1 cellular context compared by ENCODE assay signal in genomic region chr10:63738410-63738809, GRCh38.
TF ChIP-seq lines count a peak whose summit lies in the region.

No MANE protein-coding gene starts in this region.

TF ChIP-seq in HepG2, 621 proteins besides CTCF, POLR2A, EP300 and RAD21 (continued from another document and continues in another):
- TF ChIP-seq REST (IDR thresholded peaks at IDR 0.05; ENCODE audit: borderline replicate concordance in 1 of 2, low read depth in 1 of 2, low read length in 2 of 2) (peak in 1 of 2 experiments; percentile 77; a peak in 1 of 4 replicates), HOXA3 (CRISPR knock-in tag; IDR thresholded peaks at IDR 0.05) (peak; percentile 80; the same call in 1 of the 2 replicates), TCF12 (IDR thresholded peaks at IDR 0.05) (no peak), TCF12 (CRISPR knock-in tag; IDR thresholded peaks at IDR 0.05) (0 out of 2 replicates have a peak, but pooled peaks have one; percentile 43), CCDC6 (CRISPR knock-in tag; IDR thresholded peaks at IDR 0.05) (no peak), TARDBP (CRISPR knock-in tag; IDR thresholded peaks at IDR 0.05) (peak; percentile 51; the same call in 1 of the 2 replicates), PRPF4 (IDR thresholded peaks at IDR 0.05; ENCODE audit: low read depth, low read length, poor library complexity, severe bottlenecking) (no peak), EHMT2 (IDR thresholded peaks at IDR 0.05; ENCODE audit: borderline replicate concordance, low read depth, low read length) (peak; percentile 41; the same call in 1 of the 2 replicates), RARA (CRISPR knock-in tag; IDR thresholded peaks at IDR 0.05) (peak; percentile 97), KDM5A (IDR thresholded peaks at IDR 0.05; ENCODE audit: borderline replicate concordance, low read length) (no peak), AGO2 (optimal IDR thresholded peaks at IDR 0.05; ENCODE audit: low read depth, low read length) (no peak), PHF8 (CRISPR knock-in tag; IDR thresholded peaks at IDR 0.05) (peak; percentile 44; the same call in 1 of the 2 replicates), ZNF331 (CRISPR knock-in tag; IDR thresholded peaks at IDR 0.05) (peak; percentile 91), NFKB2 (CRISPR knock-in tag; IDR thresholded peaks at IDR 0.05; ENCODE audit: borderline replicate concordance) (no peak), MLX (CRISPR knock-in tag; IDR thresholded peaks at IDR 0.05) (peak; percentile 53; the same call in 1 of the 2 replicates), ZMYM4 (CRISPR knock-in tag; IDR thresholded peaks at IDR 0.05) (peak; percentile 98), U2AF2 (IDR thresholded peaks at IDR 0.05; ENCODE audit: low read depth, low read length) (no peak), SRSF4 (IDR thresholded peaks at IDR 0.05; ENCODE audit: low read depth, low read length, poor library complexity, severe bottlenecking) (no peak), SMARCC2 (IDR thresholded peaks at IDR 0.05) (peak; percentile 72; the same call in 1 of the 2 replicates), DNMT1 (CRISPR knock-in tag; IDR thresholded peaks at IDR 0.05) (no peak), ZNF772 (CRISPR knock-in tag; IDR thresholded peaks at IDR 0.05) (peak; percentile 61; the same call in 1 of the 2 replicates), THAP11 (CRISPR knock-in tag; IDR thresholded peaks at IDR 0.05) (peak; percentile 78), AFF4 (CRISPR knock-in tag; IDR thresholded peaks at IDR 0.05) (no peak), ZNF710 (CRISPR knock-in tag; IDR thresholded peaks at IDR 0.05; ENCODE audit: borderline replicate concordance) (0 out of 2 replicates have a peak, but pooled peaks have one; percentile 19), GATAD1 (CRISPR knock-in tag; IDR thresholded peaks at IDR 0.05) (peak; percentile 41), TCF7L2 (IDR thresholded peaks at IDR 0.05; ENCODE audit: low read depth, low read length) (no peak), GATAD2A (CRISPR knock-in tag; IDR thresholded peaks at IDR 0.05) (peak; percentile 94), DZIP1 (CRISPR knock-in tag; IDR thresholded peaks at IDR 0.05) (no peak), ZNF563 (CRISPR knock-in tag; IDR thresholded peaks at IDR 0.05) (0 out of 2 replicates have a peak, but pooled peaks have one; percentile 44), LBX2 (CRISPR knock-in tag; IDR thresholded peaks at IDR 0.05; ENCODE audit: borderline replicate concordance) (no peak), ZBED4 (CRISPR knock-in tag; IDR thresholded peaks at IDR 0.05; ENCODE audit: borderline replicate concordance) (peak; percentile 74; the same call in 1 of the 2 replicates), ZNF614 (CRISPR knock-in tag; IDR thresholded peaks at IDR 0.05; ENCODE audit: borderline replicate concordance) (peak; percentile 87; the same call in 1 of the 2 replicates), ZNF503 (CRISPR knock-in tag; IDR thresholded peaks at IDR 0.05) (peak; percentile 62; the same call in 1 of the 2 replicates), ZBTB14 (CRISPR knock-in tag; IDR thresholded peaks at IDR 0.05) (no peak), ZC3H13 (CRISPR knock-in tag; IDR thresholded peaks at IDR 0.05) (no peak), KDM6A (CRISPR knock-in tag; IDR thresholded peaks at IDR 0.05; ENCODE audit: low read depth) (peak; percentile 97), ZNF468 (CRISPR knock-in tag; IDR thresholded peaks at IDR 0.05) (no peak), MTF2 (CRISPR knock-in tag; IDR thresholded peaks at IDR 0.05; ENCODE audit: borderline replicate concordance) (no peak), ZNF839 (CRISPR knock-in tag; IDR thresholded peaks at IDR 0.05; ENCODE audit: borderline replicate concordance) (no peak)
